In the genomic region with DNA sequence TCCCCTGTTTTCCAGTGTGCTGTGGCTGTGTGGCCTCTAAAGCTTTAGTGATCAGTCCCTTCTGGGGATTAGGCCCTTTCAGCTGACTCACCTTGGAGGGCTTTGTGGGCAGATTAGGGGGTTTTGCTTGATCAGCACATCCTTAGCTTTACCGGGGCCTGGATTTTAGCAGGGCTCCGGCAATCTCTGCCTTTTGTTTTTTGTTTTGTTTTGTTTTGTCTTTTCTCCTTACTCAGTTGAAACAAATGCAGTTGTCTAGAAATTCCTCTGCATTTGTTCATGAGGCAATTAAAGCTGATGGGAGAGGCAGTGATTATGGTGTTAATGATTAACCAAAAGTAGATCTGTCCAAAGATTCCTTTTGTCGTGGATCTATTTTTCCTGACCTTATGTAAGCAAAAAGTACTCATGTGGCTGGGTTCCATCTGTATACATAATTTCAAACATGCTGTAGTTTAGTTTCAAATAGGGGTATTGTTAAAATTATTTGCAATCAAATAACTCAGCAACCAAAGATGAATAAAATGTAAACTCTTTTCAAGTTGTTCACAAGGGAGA, we compare ENCODE assay signal across 1 cellular context.
TF ChIP-seq lines count a peak whose summit lies in the region.

No MANE protein-coding gene starts in this region.

TF ChIP-seq in HepG2, 621 proteins besides CTCF, POLR2A, EP300 and RAD21 (continued from another document and continues in another):
- peak; percentile 71; the same call in 1 of the 2 replicates for TF ChIP-seq CHD4 (IDR thresholded peaks at IDR 0.05; ENCODE audit: borderline replicate concordance, low read length)
- peak; percentile 52; the same call in 1 of the 2 replicates for TF ChIP-seq BCL6 (CRISPR knock-in tag; IDR thresholded peaks at IDR 0.05)
- TF ChIP-seq, protein P1, sequence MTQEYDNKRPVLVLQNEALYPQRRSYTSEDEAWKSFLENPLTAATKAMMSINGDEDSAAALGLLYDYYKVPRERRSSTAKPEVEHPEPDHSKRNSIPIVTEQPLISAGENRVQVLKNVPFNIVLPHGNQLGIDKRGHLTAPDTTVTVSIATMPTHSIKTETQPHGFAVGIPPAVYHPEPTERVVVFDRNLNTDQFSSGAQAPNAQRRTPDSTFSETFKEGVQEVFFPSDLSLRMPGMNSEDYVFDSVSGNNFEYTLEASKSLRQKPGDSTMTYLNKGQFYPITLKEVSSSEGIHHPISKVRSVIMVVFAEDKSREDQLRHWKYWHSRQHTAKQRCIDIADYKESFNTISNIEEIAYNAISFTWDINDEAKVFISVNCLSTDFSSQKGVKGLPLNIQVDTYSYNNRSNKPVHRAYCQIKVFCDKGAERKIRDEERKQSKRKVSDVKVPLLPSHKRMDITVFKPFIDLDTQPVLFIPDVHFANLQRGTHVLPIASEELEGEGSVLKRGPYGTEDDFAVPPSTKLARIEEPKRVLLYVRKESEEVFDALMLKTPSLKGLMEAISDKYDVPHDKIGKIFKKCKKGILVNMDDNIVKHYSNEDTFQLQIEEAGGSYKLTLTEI (CRISPR knock-in tag; conservative IDR thresholded peaks at IDR 0.05), result no peak
- TF ChIP-seq, protein P2, sequence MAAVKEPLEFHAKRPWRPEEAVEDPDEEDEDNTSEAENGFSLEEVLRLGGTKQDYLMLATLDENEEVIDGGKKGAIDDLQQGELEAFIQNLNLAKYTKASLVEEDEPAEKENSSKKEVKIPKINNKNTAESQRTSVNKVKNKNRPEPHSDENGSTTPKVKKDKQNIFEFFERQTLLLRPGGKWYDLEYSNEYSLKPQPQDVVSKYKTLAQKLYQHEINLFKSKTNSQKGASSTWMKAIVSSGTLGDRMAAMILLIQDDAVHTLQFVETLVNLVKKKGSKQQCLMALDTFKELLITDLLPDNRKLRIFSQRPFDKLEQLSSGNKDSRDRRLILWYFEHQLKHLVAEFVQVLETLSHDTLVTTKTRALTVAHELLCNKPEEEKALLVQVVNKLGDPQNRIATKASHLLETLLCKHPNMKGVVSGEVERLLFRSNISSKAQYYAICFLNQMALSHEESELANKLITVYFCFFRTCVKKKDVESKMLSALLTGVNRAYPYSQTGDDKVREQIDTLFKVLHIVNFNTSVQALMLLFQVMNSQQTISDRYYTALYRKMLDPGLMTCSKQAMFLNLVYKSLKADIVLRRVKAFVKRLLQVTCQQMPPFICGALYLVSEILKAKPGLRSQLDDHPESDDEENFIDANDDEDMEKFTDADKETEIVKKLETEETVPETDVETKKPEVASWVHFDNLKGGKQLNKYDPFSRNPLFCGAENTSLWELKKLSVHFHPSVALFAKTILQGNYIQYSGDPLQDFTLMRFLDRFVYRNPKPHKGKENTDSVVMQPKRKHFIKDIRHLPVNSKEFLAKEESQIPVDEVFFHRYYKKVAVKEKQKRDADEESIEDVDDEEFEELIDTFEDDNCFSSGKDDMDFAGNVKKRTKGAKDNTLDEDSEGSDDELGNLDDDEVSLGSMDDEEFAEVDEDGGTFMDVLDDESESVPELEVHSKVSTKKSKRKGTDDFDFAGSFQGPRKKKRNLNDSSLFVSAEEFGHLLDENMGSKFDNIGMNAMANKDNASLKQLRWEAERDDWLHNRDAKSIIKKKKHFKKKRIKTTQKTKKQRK (IDR thresholded peaks at IDR 0.05; ENCODE audit: low read length), result no peak
- no peak for TF ChIP-seq EED (CRISPR knock-in tag; IDR thresholded peaks at IDR 0.05)
- TF ChIP-seq NCOR1 (IDR thresholded peaks at IDR 0.05; ENCODE audit: borderline replicate concordance, low read length), result peak; percentile 46; the same call in 1 of the 2 replicates
- TF ChIP-seq, protein P3, sequence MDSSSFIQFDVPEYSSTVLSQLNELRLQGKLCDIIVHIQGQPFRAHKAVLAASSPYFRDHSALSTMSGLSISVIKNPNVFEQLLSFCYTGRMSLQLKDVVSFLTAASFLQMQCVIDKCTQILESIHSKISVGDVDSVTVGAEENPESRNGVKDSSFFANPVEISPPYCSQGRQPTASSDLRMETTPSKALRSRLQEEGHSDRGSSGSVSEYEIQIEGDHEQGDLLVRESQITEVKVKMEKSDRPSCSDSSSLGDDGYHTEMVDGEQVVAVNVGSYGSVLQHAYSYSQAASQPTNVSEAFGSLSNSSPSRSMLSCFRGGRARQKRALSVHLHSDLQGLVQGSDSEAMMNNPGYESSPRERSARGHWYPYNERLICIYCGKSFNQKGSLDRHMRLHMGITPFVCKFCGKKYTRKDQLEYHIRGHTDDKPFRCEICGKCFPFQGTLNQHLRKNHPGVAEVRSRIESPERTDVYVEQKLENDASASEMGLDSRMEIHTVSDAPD (CRISPR knock-in tag; IDR thresholded peaks at IDR 0.05), result no peak
- no peak for TF ChIP-seq NFYB (CRISPR knock-in tag; IDR thresholded peaks at IDR 0.05)
- no peak for TF ChIP-seq REL (CRISPR knock-in tag; conservative IDR thresholded peaks at IDR 0.05)
- no peak for TF ChIP-seq CAMTA2 (CRISPR knock-in tag; IDR thresholded peaks at IDR 0.05; ENCODE audit: borderline replicate concordance)
- TF ChIP-seq, protein P4, sequence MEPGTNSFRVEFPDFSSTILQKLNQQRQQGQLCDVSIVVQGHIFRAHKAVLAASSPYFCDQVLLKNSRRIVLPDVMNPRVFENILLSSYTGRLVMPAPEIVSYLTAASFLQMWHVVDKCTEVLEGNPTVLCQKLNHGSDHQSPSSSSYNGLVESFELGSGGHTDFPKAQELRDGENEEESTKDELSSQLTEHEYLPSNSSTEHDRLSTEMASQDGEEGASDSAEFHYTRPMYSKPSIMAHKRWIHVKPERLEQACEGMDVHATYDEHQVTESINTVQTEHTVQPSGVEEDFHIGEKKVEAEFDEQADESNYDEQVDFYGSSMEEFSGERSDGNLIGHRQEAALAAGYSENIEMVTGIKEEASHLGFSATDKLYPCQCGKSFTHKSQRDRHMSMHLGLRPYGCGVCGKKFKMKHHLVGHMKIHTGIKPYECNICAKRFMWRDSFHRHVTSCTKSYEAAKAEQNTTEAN (CRISPR knock-in tag; conservative IDR thresholded peaks at IDR 0.05), result peak; percentile 45; the same call in 1 of the 2 replicates
- no peak for TF ChIP-seq SP2 (CRISPR knock-in tag; IDR thresholded peaks at IDR 0.05)
- no peak for TF ChIP-seq TBL1XR1 (IDR thresholded peaks at IDR 0.05; ENCODE audit: borderline replicate concordance, low read length, partially characterized antibody)
- peak; percentile 84 for TF ChIP-seq PITX1 (CRISPR knock-in tag; IDR thresholded peaks at IDR 0.05)
- TF ChIP-seq ZNF232 (CRISPR knock-in tag; IDR thresholded peaks at IDR 0.05; ENCODE audit: borderline replicate concordance), result no peak
- TF ChIP-seq SETDB1 (CRISPR knock-in tag; IDR thresholded peaks at IDR 0.05; ENCODE audit: borderline replicate concordance), result no peak
- TF ChIP-seq ZFP82 (CRISPR knock-in tag; IDR thresholded peaks at IDR 0.05; ENCODE audit: borderline replicate concordance), result no peak
- no peak for TF ChIP-seq ZNF615 (CRISPR knock-in tag; IDR thresholded peaks at IDR 0.05; ENCODE audit: borderline replicate concordance)
- no peak for TF ChIP-seq MYC (CRISPR knock-in tag; IDR thresholded peaks at IDR 0.05; ENCODE audit: borderline replicate concordance)
- peak; percentile 46; the same call in 1 of the 2 replicates for TF ChIP-seq NR2F6 (IDR thresholded peaks at IDR 0.05)
- 0 out of 2 replicates have a peak, but pooled peaks have one; percentile 16 for TF ChIP-seq NR2F6 (CRISPR knock-in tag; IDR thresholded peaks at IDR 0.05)
- no peak for TF ChIP-seq YEATS2 (CRISPR knock-in tag; IDR thresholded peaks at IDR 0.05; ENCODE audit: borderline replicate concordance)
- no peak for TF ChIP-seq KDM5B (CRISPR knock-in tag; IDR thresholded peaks at IDR 0.05; ENCODE audit: borderline replicate concordance)
- no peak for TF ChIP-seq NFE2 (CRISPR knock-in tag; IDR thresholded peaks at IDR 0.05)
- no peak for TF ChIP-seq ATF7 (IDR thresholded peaks at IDR 0.05)
- no peak for TF ChIP-seq ATF7 (CRISPR knock-in tag; IDR thresholded peaks at IDR 0.05)
- TF ChIP-seq ZNF333 (CRISPR knock-in tag; IDR thresholded peaks at IDR 0.05; ENCODE audit: borderline replicate concordance), result no peak
- no peak for TF ChIP-seq CHD2 (IDR thresholded peaks at IDR 0.05; ENCODE audit: low read depth, low read length)
- TF ChIP-seq FOXA3 (CRISPR knock-in tag; IDR thresholded peaks at IDR 0.05), result peak; percentile 67
- TF ChIP-seq, protein P5, sequence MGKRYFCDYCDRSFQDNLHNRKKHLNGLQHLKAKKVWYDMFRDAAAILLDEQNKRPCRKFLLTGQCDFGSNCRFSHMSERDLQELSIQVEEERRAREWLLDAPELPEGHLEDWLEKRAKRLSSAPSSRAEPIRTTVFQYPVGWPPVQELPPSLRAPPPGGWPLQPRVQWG (CRISPR knock-in tag; IDR thresholded peaks at IDR 0.05; ENCODE audit: borderline replicate concordance, low read depth), result no peak
- no peak for TF ChIP-seq ZNF383 (CRISPR knock-in tag; IDR thresholded peaks at IDR 0.05; ENCODE audit: borderline replicate concordance)
- TF ChIP-seq, protein P6, sequence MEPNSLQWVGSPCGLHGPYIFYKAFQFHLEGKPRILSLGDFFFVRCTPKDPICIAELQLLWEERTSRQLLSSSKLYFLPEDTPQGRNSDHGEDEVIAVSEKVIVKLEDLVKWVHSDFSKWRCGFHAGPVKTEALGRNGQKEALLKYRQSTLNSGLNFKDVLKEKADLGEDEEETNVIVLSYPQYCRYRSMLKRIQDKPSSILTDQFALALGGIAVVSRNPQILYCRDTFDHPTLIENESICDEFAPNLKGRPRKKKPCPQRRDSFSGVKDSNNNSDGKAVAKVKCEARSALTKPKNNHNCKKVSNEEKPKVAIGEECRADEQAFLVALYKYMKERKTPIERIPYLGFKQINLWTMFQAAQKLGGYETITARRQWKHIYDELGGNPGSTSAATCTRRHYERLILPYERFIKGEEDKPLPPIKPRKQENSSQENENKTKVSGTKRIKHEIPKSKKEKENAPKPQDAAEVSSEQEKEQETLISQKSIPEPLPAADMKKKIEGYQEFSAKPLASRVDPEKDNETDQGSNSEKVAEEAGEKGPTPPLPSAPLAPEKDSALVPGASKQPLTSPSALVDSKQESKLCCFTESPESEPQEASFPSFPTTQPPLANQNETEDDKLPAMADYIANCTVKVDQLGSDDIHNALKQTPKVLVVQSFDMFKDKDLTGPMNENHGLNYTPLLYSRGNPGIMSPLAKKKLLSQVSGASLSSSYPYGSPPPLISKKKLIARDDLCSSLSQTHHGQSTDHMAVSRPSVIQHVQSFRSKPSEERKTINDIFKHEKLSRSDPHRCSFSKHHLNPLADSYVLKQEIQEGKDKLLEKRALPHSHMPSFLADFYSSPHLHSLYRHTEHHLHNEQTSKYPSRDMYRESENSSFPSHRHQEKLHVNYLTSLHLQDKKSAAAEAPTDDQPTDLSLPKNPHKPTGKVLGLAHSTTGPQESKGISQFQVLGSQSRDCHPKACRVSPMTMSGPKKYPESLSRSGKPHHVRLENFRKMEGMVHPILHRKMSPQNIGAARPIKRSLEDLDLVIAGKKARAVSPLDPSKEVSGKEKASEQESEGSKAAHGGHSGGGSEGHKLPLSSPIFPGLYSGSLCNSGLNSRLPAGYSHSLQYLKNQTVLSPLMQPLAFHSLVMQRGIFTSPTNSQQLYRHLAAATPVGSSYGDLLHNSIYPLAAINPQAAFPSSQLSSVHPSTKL (CRISPR knock-in tag; IDR thresholded peaks at IDR 0.05), result peak; percentile 67; the same call in 1 of the 2 replicates
- TF ChIP-seq PRMT3 (CRISPR knock-in tag; IDR thresholded peaks at IDR 0.05; ENCODE audit: borderline replicate concordance, low read depth), result no peak
- no peak for TF ChIP-seq ZNF30 (CRISPR knock-in tag; IDR thresholded peaks at IDR 0.05)
- no peak for TF ChIP-seq SMAD9 (CRISPR knock-in tag; IDR thresholded peaks at IDR 0.05)
- no peak for TF ChIP-seq ZNF530 (CRISPR knock-in tag; IDR thresholded peaks at IDR 0.05; ENCODE audit: low read depth)
- TF ChIP-seq, protein P7, sequence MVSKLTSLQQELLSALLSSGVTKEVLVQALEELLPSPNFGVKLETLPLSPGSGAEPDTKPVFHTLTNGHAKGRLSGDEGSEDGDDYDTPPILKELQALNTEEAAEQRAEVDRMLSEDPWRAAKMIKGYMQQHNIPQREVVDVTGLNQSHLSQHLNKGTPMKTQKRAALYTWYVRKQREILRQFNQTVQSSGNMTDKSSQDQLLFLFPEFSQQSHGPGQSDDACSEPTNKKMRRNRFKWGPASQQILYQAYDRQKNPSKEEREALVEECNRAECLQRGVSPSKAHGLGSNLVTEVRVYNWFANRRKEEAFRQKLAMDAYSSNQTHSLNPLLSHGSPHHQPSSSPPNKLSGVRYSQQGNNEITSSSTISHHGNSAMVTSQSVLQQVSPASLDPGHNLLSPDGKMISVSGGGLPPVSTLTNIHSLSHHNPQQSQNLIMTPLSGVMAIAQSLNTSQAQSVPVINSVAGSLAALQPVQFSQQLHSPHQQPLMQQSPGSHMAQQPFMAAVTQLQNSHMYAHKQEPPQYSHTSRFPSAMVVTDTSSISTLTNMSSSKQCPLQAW (CRISPR knock-in tag; IDR thresholded peaks at IDR 0.05), result no peak
- no peak for TF ChIP-seq ZFYVE20 (CRISPR knock-in tag; IDR thresholded peaks at IDR 0.05; ENCODE audit: borderline replicate concordance, low read depth)
- no peak for TF ChIP-seq ZNF773 (CRISPR knock-in tag; IDR thresholded peaks at IDR 0.05; ENCODE audit: borderline replicate concordance)
- TF ChIP-seq NONO (IDR thresholded peaks at IDR 0.05), result no peak
- no peak for TF ChIP-seq NONO (CRISPR knock-in tag; conservative IDR thresholded peaks at IDR 0.05)
- TF ChIP-seq MBNL3 (CRISPR knock-in tag; conservative IDR thresholded peaks at IDR 0.05), result no peak
- no peak for TF ChIP-seq NR2F2 (IDR thresholded peaks at IDR 0.05; ENCODE audit: borderline replicate concordance, low read depth)
- TF ChIP-seq KLF13 (CRISPR knock-in tag; IDR thresholded peaks at IDR 0.05), result no peak
- no peak for TF ChIP-seq IKZF4 (CRISPR knock-in tag; IDR thresholded peaks at IDR 0.05; ENCODE audit: borderline replicate concordance, low read depth, not compliant biosample characterization)
- TF ChIP-seq MAFF (IDR thresholded peaks at IDR 0.05; ENCODE audit: low read depth, low read length), result peak; percentile 95
- TF ChIP-seq ZNF331 (CRISPR knock-in tag; IDR thresholded peaks at IDR 0.05), result peak; percentile 24; the same call in 1 of the 2 replicates
- TF ChIP-seq, protein P8, sequence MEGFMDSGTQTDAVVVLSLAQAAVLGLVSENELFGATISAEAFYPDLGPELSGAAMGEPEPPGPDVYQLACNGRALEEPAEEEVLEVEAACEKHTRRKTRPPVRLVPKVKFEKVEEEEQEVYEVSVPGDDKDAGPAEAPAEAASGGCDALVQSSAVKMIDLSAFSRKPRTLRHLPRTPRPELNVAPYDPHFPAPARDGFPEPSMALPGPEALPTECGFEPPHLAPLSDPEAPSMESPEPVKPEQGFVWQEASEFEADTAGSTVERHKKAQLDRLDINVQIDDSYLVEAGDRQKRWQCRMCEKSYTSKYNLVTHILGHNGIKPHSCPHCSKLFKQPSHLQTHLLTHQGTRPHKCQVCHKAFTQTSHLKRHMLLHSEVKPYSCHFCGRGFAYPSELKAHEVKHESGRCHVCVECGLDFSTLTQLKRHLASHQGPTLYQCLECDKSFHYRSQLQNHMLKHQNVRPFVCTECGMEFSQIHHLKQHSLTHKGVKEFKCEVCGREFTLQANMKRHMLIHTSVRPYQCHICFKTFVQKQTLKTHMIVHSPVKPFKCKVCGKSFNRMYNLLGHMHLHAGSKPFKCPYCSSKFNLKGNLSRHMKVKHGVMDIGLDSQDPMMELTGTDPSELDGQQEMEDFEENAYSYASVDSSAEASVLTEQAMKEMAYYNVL (CRISPR knock-in tag; IDR thresholded peaks at IDR 0.05; ENCODE audit: borderline replicate concordance), result peak; percentile 62; the same call in 1 of the 2 replicates
- no peak for TF ChIP-seq U2AF2 (IDR thresholded peaks at IDR 0.05; ENCODE audit: low read depth, low read length)
